In the genomic region with DNA sequence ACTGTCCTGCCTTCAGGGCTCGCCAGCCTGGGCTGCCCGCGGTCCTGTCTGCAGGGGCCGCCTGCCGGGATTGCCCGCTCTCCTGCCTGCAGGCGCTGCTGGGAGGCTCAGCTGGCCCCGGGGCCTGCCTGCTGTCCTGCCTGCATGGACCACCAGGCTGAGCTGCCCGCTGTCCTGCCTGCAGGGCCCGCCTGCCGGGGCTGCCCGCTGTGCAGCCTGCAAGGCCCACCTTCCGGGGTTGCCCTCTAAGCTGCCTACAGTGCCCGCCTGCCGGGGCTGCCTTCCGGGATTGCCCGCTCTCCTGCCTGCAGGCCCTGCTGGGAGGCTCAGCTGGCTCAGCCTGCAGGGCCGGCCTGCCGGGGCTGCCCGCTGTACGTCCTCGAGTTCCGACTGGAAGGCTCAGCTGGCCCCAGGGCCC, we compare ENCODE assay signal across 8 cellular contexts.
A peak's percentile ranks its signal among the peaks of the same experiment; 100 is the strongest.
DNase-seq lines count a peak whose midpoint lies in the region; ATAC-seq and TF ChIP-seq lines count a peak whose summit lies in the region.

No MANE protein-coding gene starts in this region.

- POLR2A ChIA-PET in naive thymus-derived CD4-positive, alpha-beta T cell (lab: Charles Lee) = interaction anchor here (2.2 kb wide), 1 partner anchor 190 kb away, joined by 23 read pairs; the partner anchor contains the start of gene C10orf143

- no peaks in the 10 kb centered on the region for H3K36me3 ChIP-seq in naive thymus-derived CD4-positive, alpha-beta T cell (ENCODE audit: control insufficient read depth in 2 of 3, insufficient read depth in 3 of 3, low read length in 3 of 3)
- H3K36me3 ChIP-seq in aorta (ENCODE audit: control insufficient read depth in 1 of 2, insufficient read depth in 2 of 2, low read length in 1 of 2) = no peaks in the 10 kb centered on the region
- H3K36me3 ChIP-seq in endodermal cell (ENCODE audit: control insufficient read depth, insufficient read depth, low read length) = no peaks in the 10 kb centered on the region

- H2AFZ ChIP-seq in H9 (ENCODE audit: low read length) = no peak overlapping the region

- no peak overlapping the region for H2BK20ac ChIP-seq in H9 (ENCODE audit: low read depth, low read length, poor library complexity, severe bottlenecking)

- no peak overlapping the region for H2BK15ac ChIP-seq in H9 (ENCODE audit: low read depth, low read length)

- DNase-seq in LNCaP clone FGC (ENCODE audit: low read depth) (no peak), aorta (peak in 1 of 2 donors; percentile 78), endodermal cell (no peak), H9 (no peak)
- DNase-seq in naive thymus-derived CD4-positive, alpha-beta T cell = peak in 2 of 9 donors; percentile 1 to 2

- no peak overlapping the region for H3K4me2 ChIP-seq in H9 (ENCODE audit: insufficient read depth, insufficient read length, low read length)

- H3K27me3 ChIP-seq in naive thymus-derived CD4-positive, alpha-beta T cell (ENCODE audit: control insufficient read depth in 2 of 2, insufficient read depth in 2 of 2, low read length in 2 of 2) = no peaks in the 10 kb centered on the region
- H3K27me3 ChIP-seq in aorta (ENCODE audit: control insufficient read depth in 1 of 2, insufficient read depth in 2 of 2, low read length in 1 of 2) (no peaks in the 10 kb centered on the region), endodermal cell (ENCODE audit: control insufficient read depth, insufficient read depth, low read length, poor library complexity, severe bottlenecking) (no peaks in the 10 kb centered on the region), H9 (ENCODE audit: insufficient read depth, low read length) (no peaks in the 10 kb centered on the region)

- no peak overlapping the region for H3K56ac ChIP-seq in H9 (ENCODE audit: insufficient read length, low read depth, low read length)

- peaks cover 0 to 33% (median 0%) of the 10 kb centered on the region in 3 experiments for H3K9me3 ChIP-seq in naive thymus-derived CD4-positive, alpha-beta T cell (ENCODE audit: control insufficient read depth in 2 of 3, low read length in 3 of 3)
- H3K9me3 ChIP-seq in aorta (ENCODE audit: control insufficient read depth, low read length) (peaks cover 6% of the 10 kb centered on the region), endodermal cell (ENCODE audit: control insufficient read depth, low read length) (peaks cover 51% of the 10 kb centered on the region), H9 (ENCODE audit: control insufficient read depth, low read depth, low read length) (peaks cover 50% of the 10 kb centered on the region)

- H3K4me3 Mint-ChIP-seq in activated naive CD8-positive, alpha-beta T cell = peak overlapping the region; percentile 91
- peak overlapping the region in 5 of 10 donors; percentile 69 to 94 (median 81) for H3K4me3 Mint-ChIP-seq in naive thymus-derived CD4-positive, alpha-beta T cell
- H3K4me3 Mint-ChIP-seq in endodermal cell = no peak overlapping the region
- no peak overlapping the region for H3K4me3 Mint-ChIP-seq in H9

- no peak overlapping the region for H2BK12ac ChIP-seq in H9 (ENCODE audit: insufficient read length, low read depth, low read length)

- H3T11ph ChIP-seq in H9 (ENCODE audit: low read length) = no peak overlapping the region

- intact Hi-C loops in naive thymus-derived CD4-positive, alpha-beta T cell (cut with micrococcal nuclease) = loop anchor here (2.0 to 5.0 kb wide), 2 partner anchors 190 to 1263 kb away; partner anchors contain the start of gene C10orf143 (in 1 of the 2)
- intact Hi-C loops in aorta (cut with DNase I) = no loop called here

- no peak overlapping the region for H3K14ac ChIP-seq in H9 (ENCODE audit: insufficient read depth, low read length)

- TF ChIP-seq CTCF in LNCaP clone FGC (IDR thresholded peaks at IDR 0.05; ENCODE audit: control insufficient read depth, extremely low read depth, insufficient read depth) (no peak), endodermal cell (conservative IDR thresholded peaks at IDR 0.05) (no peak), H9 (conservative IDR thresholded peaks at IDR 0.05) (no peak)

- peak overlapping the region; percentile 61 for H3K27ac ChIP-seq in naive thymus-derived CD4-positive, alpha-beta T cell (ENCODE audit: low read depth, low read length)
- H3K27ac ChIP-seq in aorta (ENCODE audit: low read depth in 1 of 2, low read length in 2 of 2) (peak overlapping the region; percentile 12 to 55), endodermal cell (ENCODE audit: low read depth, low read length) (no peak overlapping the region), H9 (ENCODE audit: insufficient read length, low read depth, low read length) (no peak overlapping the region)

- 41 to 49% methylated on average over 18 to 23 of the region's 23 CpGs for WGBS in aorta, 2 donors
- WGBS in endodermal cell (ENCODE audit: insufficient coverage in 1 of 2, insufficient read length in 1 of 2), 2 experiments = 93 to 100% methylated on average over 3 to 23 of the region's 23 CpGs
- no CpG with 5 or more reads among the region's 23 CpGs for WGBS in H9 (ENCODE audit: extremely low coverage, insufficient read length, low lambda C conversion rate)

- H3K9ac ChIP-seq in endodermal cell (ENCODE audit: extremely low read depth, low read length, poor library complexity, severe bottlenecking) (no peak overlapping the region), H9 (ENCODE audit: extremely low read depth, insufficient read length, low read length) (no peak overlapping the region)

- peaks cover 19% of the 10 kb centered on the region for H3K4me1 Mint-ChIP-seq in activated naive CD8-positive, alpha-beta T cell (ENCODE audit: low read depth)
- peaks cover 0 to 23% (median 12%) of the 10 kb centered on the region in 7 donors for H3K4me1 Mint-ChIP-seq in naive thymus-derived CD4-positive, alpha-beta T cell
- no peaks in the 10 kb centered on the region for H3K4me1 Mint-ChIP-seq in endodermal cell
- no peaks in the 10 kb centered on the region for H3K4me1 Mint-ChIP-seq in H9

- H2AK5ac ChIP-seq in H9 (ENCODE audit: insufficient read length, low read length) = no peak overlapping the region

- no peak overlapping the region for H2BK5ac ChIP-seq in H9 (ENCODE audit: insufficient read length, low read length)

- CTCF ChIA-PET in naive thymus-derived CD4-positive, alpha-beta T cell (lab: Charles Lee) = no interaction called here

- no peaks in the 10 kb centered on the region for H3K79me1 ChIP-seq in H9 (ENCODE audit: insufficient read depth, low read depth, low read length, poor library complexity, severe bottlenecking)

- peak overlapping the region; percentile 52 for H3K4me3 ChIP-seq in LNCaP clone FGC (ENCODE audit: low read depth, low read length)
- H3K4me3 ChIP-seq in naive thymus-derived CD4-positive, alpha-beta T cell (ENCODE audit: low read length) = peak overlapping the region; percentile 44
- peak overlapping the region in 1 of 2 donors; percentile 59 for H3K4me3 ChIP-seq in aorta (ENCODE audit: low read length in 2 of 2)
- H3K4me3 ChIP-seq in endodermal cell (ENCODE audit: low read length) = no peak overlapping the region

- no peak overlapping the region for H3K23ac ChIP-seq in H9 (ENCODE audit: insufficient read length, low read depth, low read length)

- no peak overlapping the region for H3K27ac Mint-ChIP-seq in activated naive CD8-positive, alpha-beta T cell
- H3K27ac Mint-ChIP-seq in naive thymus-derived CD4-positive, alpha-beta T cell = peak overlapping the region in 1 of 9 donors; percentile 96
- H3K27ac Mint-ChIP-seq in endodermal cell = no peak overlapping the region
- no peak overlapping the region for H3K27ac Mint-ChIP-seq in H9

- H4K5ac ChIP-seq in H9 (ENCODE audit: insufficient read length, low read depth, low read length) = no peak overlapping the region

- H3K79me2 ChIP-seq in H9 (ENCODE audit: insufficient read depth, low read length) = no peaks in the 10 kb centered on the region

- no peaks in the 10 kb centered on the region for H4K20me1 ChIP-seq in H9 (ENCODE audit: control insufficient read depth, insufficient read depth, insufficient read length)

- no peaks in the 10 kb centered on the region for H3K27me3 Mint-ChIP-seq in activated naive CD8-positive, alpha-beta T cell
- H3K27me3 Mint-ChIP-seq in naive thymus-derived CD4-positive, alpha-beta T cell = peaks cover 0 to 5% (median 0%) of the 10 kb centered on the region in 5 donors
- peaks cover 2% of the 10 kb centered on the region for H3K27me3 Mint-ChIP-seq in endodermal cell (ENCODE audit: insufficient read depth)
- H3K27me3 Mint-ChIP-seq in H9 (ENCODE audit: low read depth) = peaks cover 3% of the 10 kb centered on the region

- H4K91ac ChIP-seq in H9 (ENCODE audit: insufficient read length, low read depth, low read length) = no peak overlapping the region

- peak; percentile 32 for ATAC-seq in GM18511 (IDR thresholded peaks at IDR 0.05; ENCODE audit: unreplicated experiment)
- peak; percentile 53 for ATAC-seq in naive thymus-derived CD4-positive, alpha-beta T cell
- peak; percentile 77 for ATAC-seq in aorta (ENCODE audit: low FRiP score)
- no peak for ATAC-seq in HG03442 (IDR thresholded peaks at IDR 0.05; ENCODE audit: unreplicated experiment)

- no peaks in the 10 kb centered on the region for H3K23me2 ChIP-seq in H9 (ENCODE audit: insufficient read length, low read depth, low read length, poor library complexity, severe bottlenecking)

- peaks cover 20% of the 10 kb centered on the region for H3K9me3 Mint-ChIP-seq in activated naive CD8-positive, alpha-beta T cell (ENCODE audit: low read depth)
- peaks cover 16 to 76% (median 50%) of the 10 kb centered on the region in 11 donors for H3K9me3 Mint-ChIP-seq in naive thymus-derived CD4-positive, alpha-beta T cell
- H3K9me3 Mint-ChIP-seq in endodermal cell (peaks cover 83% of the 10 kb centered on the region), H9 (peaks cover 78 to 84% of the 10 kb centered on the region in 2 experiments)

- peaks cover 18% of the 10 kb centered on the region for H3K36me3 Mint-ChIP-seq in activated naive CD8-positive, alpha-beta T cell
- H3K36me3 Mint-ChIP-seq in naive thymus-derived CD4-positive, alpha-beta T cell = peaks cover 5 to 32% (median 15%) of the 10 kb centered on the region in 5 donors
- H3K36me3 Mint-ChIP-seq in endodermal cell (ENCODE audit: low read depth) (no peaks in the 10 kb centered on the region), H9 (ENCODE audit: insufficient read depth in 1 of 3, low read depth in 3 of 3) (peaks cover 12 to 36% (median 14%) of the 10 kb centered on the region in 3 experiments)

- H4K8ac ChIP-seq in H9 (replicated peaks; ENCODE audit: insufficient read length, low read depth, low read length) = no peak overlapping the region

- H3K4me1 ChIP-seq in naive thymus-derived CD4-positive, alpha-beta T cell (ENCODE audit: control insufficient read depth in 2 of 2, insufficient read depth in 2 of 2, low read length in 2 of 2) = peaks cover 0 to 4% of the 10 kb centered on the region in 2 donors
- H3K4me1 ChIP-seq in aorta (ENCODE audit: control insufficient read depth in 1 of 2, insufficient read depth in 2 of 2, low read length in 2 of 2) (no peaks in the 10 kb centered on the region), endodermal cell (ENCODE audit: control insufficient read depth, insufficient read depth, low read length) (no peaks in the 10 kb centered on the region), H9 (ENCODE audit: insufficient read depth, low read length) (no peaks in the 10 kb centered on the region)

- H3K4ac ChIP-seq in H9 (ENCODE audit: low read depth, low read length) = no peak overlapping the region

- H2BK120ac ChIP-seq in H9 (ENCODE audit: low read depth, low read length, poor library complexity, severe bottlenecking) = no peak overlapping the region

- H3K18ac ChIP-seq in H9 (ENCODE audit: insufficient read length, low read depth, low read length) = no peak overlapping the region

Comparison
In these comparisons a context has a peak if more than half of its experiments do, and no peak if none do; other contexts are left out.
1. H3K27ac ChIP-seq: peak in naive thymus-derived CD4-positive, alpha-beta T cell (single experiment) and aorta (2 of 2); none in endodermal cell (single experiment) and H9 (single experiment).
2. intact Hi-C loops: an anchor here in naive thymus-derived CD4-positive, alpha-beta T cell (2.0 to 5.0 kb wide); none called in aorta.